8 cellular contexts compared by ENCODE assay signal in genomic region chr14:45249847-45250575, GRCh38. TPM values are rescaled to one million over a fixed set of nuclear protein-coding genes. Genes with fewer than 3 reads are reported as not detected.
DNase-seq lines count a peak whose midpoint lies in the region; ATAC-seq and TF ChIP-seq lines count a peak whose summit lies in the region.

No MANE protein-coding gene starts in this region.

- H3K27me3 ChIP-seq in smooth muscle cell (ENCODE audit: low read depth): no peaks in the 10 kb centered on the region

- H3K79me2 ChIP-seq in smooth muscle cell (ENCODE audit: low read depth): peaks cover 62% of the 10 kb centered on the region

- no peaks in the 10 kb centered on the region for H3K9me3 ChIP-seq in smooth muscle cell (replicated peaks; ENCODE audit: low read depth)

- DNase-seq in SKM-1 (lab: John Stamatoyannopoulos, UW; ENCODE audit: unreplicated experiment): peak; percentile 23
- DNase-seq in fibroblast of pulmonary artery (ENCODE audit: low read depth): peak; percentile 86
- no peak for DNase-seq in smooth muscle cell (lab: John Stamatoyannopoulos, UW; ENCODE audit: unreplicated experiment)
- no peak for DNase-seq in stimulated activated CD4-positive, alpha-beta T cell treated with anti-CD3 and anti-CD28 coated beads, Interleukin-12 subunit alpha, Interleukin-12 subunit beta, amount 100 ng/mL, for 4 hours
- no peak for DNase-seq in COR-L47 (lab: John Stamatoyannopoulos, UW)
- DNase-seq in amniotic stem cell (lab: John Stamatoyannopoulos, UW): no peak

- 37% methylated on average over 7 of the region's 7 CpGs for WGBS in smooth muscle cell (ENCODE audit: low lambda C conversion rate)

- no peaks in the 10 kb centered on the region for H3K36me3 ChIP-seq in smooth muscle cell (ENCODE audit: low read depth)

- H3K4me2 ChIP-seq in smooth muscle cell: peak overlapping the region; percentile 81

- H3K4me1 ChIP-seq in smooth muscle cell (ENCODE audit: low read depth): peaks cover 7% of the 10 kb centered on the region

- no peaks in the 10 kb centered on the region for H3F3A ChIP-seq in smooth muscle cell (ENCODE audit: low read depth)

- no peak for TF ChIP-seq CTCF in fibroblast of pulmonary artery (IDR thresholded peaks at IDR 0.05; ENCODE audit: low read length, missing control alignments)
- no peak for TF ChIP-seq CTCF in smooth muscle cell (IDR thresholded peaks at IDR 0.05; ENCODE audit: borderline replicate concordance, insufficient read depth, poor library complexity, severe bottlenecking)

- peak overlapping the region; percentile 48 for H3K27ac ChIP-seq in smooth muscle cell (ENCODE audit: low read depth)

- H4K20me1 ChIP-seq in smooth muscle cell (ENCODE audit: low read depth): peaks cover 12% of the 10 kb centered on the region

- no peak overlapping the region for H3K9ac ChIP-seq in smooth muscle cell (ENCODE audit: low read depth)

- no peak overlapping the region for H2AFZ ChIP-seq in smooth muscle cell (ENCODE audit: low read depth)

- H3K4me3 ChIP-seq in fibroblast of pulmonary artery (replicated peaks; ENCODE audit: low read depth, low read length) (peak overlapping the region; percentile 48), smooth muscle cell (peak overlapping the region; percentile 35)

- peak; percentile 36 for ATAC-seq in GM18498 (IDR thresholded peaks at IDR 0.05; ENCODE audit: unreplicated experiment)
- peak; percentile 22 for ATAC-seq in HG02763 (IDR thresholded peaks at IDR 0.05; ENCODE audit: unreplicated experiment)

RNA-seq across cellular contexts. Expression of gene MIS18BP1, which starts 3.0 kb away (rescaled TPM):
- total RNA-seq in smooth muscle cell: 15.4 and 21.9 TPM in 2 replicates
- polyA plus RNA-seq in smooth muscle cell: 8.9 and 10.5 TPM in 2 replicates

Comparison
In these comparisons a context has a peak if more than half of its experiments do, and no peak if none do; other contexts are left out.
1. DNase-seq: peak in SKM-1 (single experiment) and fibroblast of pulmonary artery (single experiment); none in smooth muscle cell (single experiment), stimulated activated CD4-positive, alpha-beta T cell treated with anti-CD3 and anti-CD28 coated beads, Interleukin-12 subunit alpha, Interleukin-12 subunit beta, amount 100 ng/mL, for 4 hours (single experiment), COR-L47 (single experiment) and amniotic stem cell (single experiment).